8 cellular contexts compared by ENCODE assay signal in the genomic region with DNA sequence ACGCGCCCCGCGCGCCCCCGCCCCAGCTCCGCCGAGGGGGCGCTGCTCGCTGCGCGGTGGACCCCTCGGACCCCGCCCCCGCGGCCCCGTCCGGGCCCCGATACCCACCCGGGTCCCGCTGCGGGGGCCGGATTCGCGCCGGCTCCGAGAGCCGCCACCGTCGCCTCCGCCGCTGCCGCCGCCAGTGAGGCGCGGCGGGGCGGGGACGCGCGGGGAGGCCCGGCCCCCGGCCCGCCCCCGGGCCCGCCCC. TPM values are rescaled to one million over a fixed set of nuclear protein-coding genes. Genes with fewer than 3 reads are reported as not detected.
A peak's percentile ranks its signal among the peaks of the same experiment; 100 is the strongest.
DNase-seq lines count a peak whose midpoint lies in the region; ATAC-seq, FAIRE-seq and TF ChIP-seq lines count a peak whose summit lies in the region.

A gene with protein sequence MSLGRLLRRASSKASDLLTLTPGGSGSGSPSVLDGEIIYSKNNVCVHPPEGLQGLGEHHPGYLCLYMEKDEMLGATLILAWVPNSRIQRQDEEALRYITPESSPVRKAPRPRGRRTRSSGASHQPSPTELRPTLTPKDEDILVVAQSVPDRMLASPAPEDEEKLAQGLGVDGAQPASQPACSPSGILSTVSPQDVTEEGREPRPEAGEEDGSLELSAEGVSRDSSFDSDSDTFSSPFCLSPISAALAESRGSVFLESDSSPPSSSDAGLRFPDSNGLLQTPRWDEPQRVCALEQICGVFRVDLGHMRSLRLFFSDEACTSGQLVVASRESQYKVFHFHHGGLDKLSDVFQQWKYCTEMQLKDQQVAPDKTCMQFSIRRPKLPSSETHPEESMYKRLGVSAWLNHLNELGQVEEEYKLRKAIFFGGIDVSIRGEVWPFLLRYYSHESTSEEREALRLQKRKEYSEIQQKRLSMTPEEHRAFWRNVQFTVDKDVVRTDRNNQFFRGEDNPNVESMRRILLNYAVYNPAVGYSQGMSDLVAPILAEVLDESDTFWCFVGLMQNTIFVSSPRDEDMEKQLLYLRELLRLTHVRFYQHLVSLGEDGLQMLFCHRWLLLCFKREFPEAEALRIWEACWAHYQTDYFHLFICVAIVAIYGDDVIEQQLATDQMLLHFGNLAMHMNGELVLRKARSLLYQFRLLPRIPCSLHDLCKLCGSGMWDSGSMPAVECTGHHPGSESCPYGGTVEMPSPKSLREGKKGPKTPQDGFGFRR (minus strand): TSS at position 186 of the 250 bp plus-strand sequence. CDS start 22,325 bp downstream, outside the sequence.

- TF ChIP-seq POLR2A in endothelial cell of umbilical vein (IDR thresholded peaks at IDR 0.05; ENCODE audit: low read depth, low read length) = peak; percentile 69

- H3K9me3 ChIP-seq in PC-3 (ENCODE audit: low read length) (no peaks in the 10 kb centered on the region), endothelial cell of umbilical vein (replicated peaks; ENCODE audit: control insufficient read depth, insufficient read depth, low read length) (no peaks in the 10 kb centered on the region)

- no peaks in the 10 kb centered on the region; the same call in 1 of the 2 replicates for H3K27me3 ChIP-seq in GM06990 (replicated peaks; ENCODE audit: control insufficient read depth, insufficient read depth, low read length)
- H3K27me3 ChIP-seq in PC-3 (ENCODE audit: low read length) = no peaks in the 10 kb centered on the region
- H3K27me3 ChIP-seq in endothelial cell of umbilical vein (ENCODE audit: control insufficient read depth in 2 of 2, insufficient read depth in 2 of 2, low read length in 2 of 2) = no peaks in the 10 kb centered on the region

- peak within 1 kb of the TSS; percentile 100 for H3K4me2 ChIP-seq in PC-3 (ENCODE audit: low read length)
- peak within 1 kb of the TSS; percentile 84 for H3K4me2 ChIP-seq in endothelial cell of umbilical vein (ENCODE audit: insufficient read depth, low read length)

- BruUV-seq in PC-3 (replicated peaks; lab: Mats Ljungman, UMichigan) = no TSS peak
- BruUV-seq in endothelial cell of umbilical vein (replicated peaks; lab: Mats Ljungman, UMichigan) = no TSS peak

- no peaks in the 10 kb centered on the region for H3K36me3 Mint-ChIP-seq in natural killer cell treated with Interleukin-12 subunit alpha and Interleukin-12 subunit beta and Interleukin-15 and Interleukin-18, amount 100 ng/mL, for 72 hours

- no peak for FAIRE-seq in endothelial cell of umbilical vein (lab: Jason Lieb, UNC)

- no peaks in the 10 kb centered on the region for H3K9me2 ChIP-seq in PC-3 (replicated peaks; ENCODE audit: low read length)

- peak within 1 kb of the TSS; percentile 89 for H3K9ac ChIP-seq in PC-3 (ENCODE audit: low read length)
- peak within 1 kb of the TSS; percentile 80 for H3K9ac ChIP-seq in endothelial cell of umbilical vein (replicated peaks; ENCODE audit: extremely low read depth, insufficient read depth, low read length)

- H3F3A ChIP-seq in PC-3 (ENCODE audit: low read length, unreplicated experiment) = no peaks in the 10 kb centered on the region

- H3K27ac ChIP-seq in PC-3 (ENCODE audit: low read length) (peak within 1 kb of the TSS; percentile 39), endothelial cell of umbilical vein (ENCODE audit: insufficient read depth, low read depth, low read length) (peak within 1 kb of the TSS; percentile 71)

- no peaks in the 10 kb centered on the region for H3K9me3 Mint-ChIP-seq in natural killer cell treated with Interleukin-12 subunit alpha and Interleukin-12 subunit beta and Interleukin-15 and Interleukin-18, amount 100 ng/mL, for 72 hours

- H2AFZ ChIP-seq in PC-3 (ENCODE audit: low read length) (peak within 1 kb of the TSS; percentile 99), endothelial cell of umbilical vein (ENCODE audit: low read depth, low read length) (peak within 1 kb of the TSS; percentile 80)

- peaks cover 7 to 14% of the 10 kb centered on the region in 2 donors for H3K27me3 Mint-ChIP-seq in natural killer cell treated with Interleukin-12 subunit alpha and Interleukin-12 subunit beta and Interleukin-15 and Interleukin-18, amount 100 ng/mL, for 72 hours

- peaks cover 46% of the 10 kb centered on the region for H3K79me2 ChIP-seq in PC-3 (ENCODE audit: low read length)
- H3K79me2 ChIP-seq in endothelial cell of umbilical vein (ENCODE audit: control insufficient read depth, insufficient read depth, low read length) = peaks cover 32% of the 10 kb centered on the region

- H3K4me1 Mint-ChIP-seq in natural killer cell treated with Interleukin-12 subunit alpha and Interleukin-12 subunit beta and Interleukin-15 and Interleukin-18, amount 100 ng/mL, for 72 hours (ENCODE audit: low read depth in 2 of 2) = peaks cover 7 to 10% of the 10 kb centered on the region in 2 donors

- POLR2A ChIA-PET in PC-3 (lab: Charles Lee; ENCODE audit: unreplicated experiment) = no interaction called here
- POLR2A ChIA-PET in endothelial cell of umbilical vein (lab: Charles Lee) = no interaction called here

- peaks cover 5% of the 10 kb centered on the region; the same call in 1 of the 2 replicates for H4K20me1 ChIP-seq in PC-3 (ENCODE audit: low read length)
- H4K20me1 ChIP-seq in endothelial cell of umbilical vein (replicated peaks; ENCODE audit: control insufficient read depth, extremely low read depth, insufficient read depth, low read length) = no peaks in the 10 kb centered on the region

- TF ChIP-seq CTCF in GM06990 (IDR thresholded peaks at IDR 0.05; ENCODE audit: insufficient read depth, low read length, poor library complexity, severe bottlenecking) (no peak), PC-3 (conservative IDR thresholded peaks at IDR 0.05; ENCODE audit: low read depth, low read length) (no peak), endothelial cell of umbilical vein (IDR thresholded peaks at IDR 0.05; ENCODE audit: extremely low read depth in 1 of 2, insufficient read depth in 1 of 2, low read depth in 1 of 2, low read length in 2 of 2) (no peak)

- DNase-seq in GM06990 (ENCODE audit: extremely low read depth, insufficient read length) = no peak
- DNase-seq in PC-3 = no peak
- DNase-seq in endothelial cell of umbilical vein (ENCODE audit: low read depth, low spot score) = no peak
- no peak for DNase-seq in natural killer cell treated with Interleukin-12 subunit alpha and Interleukin-12 subunit beta and Interleukin-15 and Interleukin-18, amount 100 ng/mL, for 72 hours (ENCODE audit: low spot score)
- no peak for DNase-seq in NOMO-1 treated with dmso at 0.1 percent for 144 hours (lab: John Stamatoyannopoulos, UW; ENCODE audit: unreplicated experiment)
- no peak for DNase-seq in stimulated activated naive CD4-positive, alpha-beta T cell (lab: John Stamatoyannopoulos, UW)

- H3K4me3 Mint-ChIP-seq in natural killer cell treated with Interleukin-12 subunit alpha and Interleukin-12 subunit beta and Interleukin-15 and Interleukin-18, amount 100 ng/mL, for 72 hours = peak within 1 kb of the TSS; percentile 88

- intact Hi-C loops in PC-3 (cut with micrococcal nuclease) = no loop called here
- intact Hi-C loops in endothelial cell of umbilical vein (cut with micrococcal nuclease) = loop anchor here (1.0 kb wide), 1 partner anchor 27 kb away; no protein-coding TSS in a partner anchor

- H3K27ac Mint-ChIP-seq in natural killer cell treated with Interleukin-12 subunit alpha and Interleukin-12 subunit beta and Interleukin-15 and Interleukin-18, amount 100 ng/mL, for 72 hours = peak within 1 kb of the TSS; percentile 57 to 68

- peaks cover 22% of the 10 kb centered on the region for H3K4me1 ChIP-seq in PC-3 (ENCODE audit: insufficient read depth, low read length)
- peaks cover 7% of the 10 kb centered on the region for H3K4me1 ChIP-seq in endothelial cell of umbilical vein (ENCODE audit: control insufficient read depth, extremely low read depth, insufficient read depth, low read length)

- CTCF ChIA-PET in PC-3 (lab: Charles Lee) = no interaction called here
- CTCF ChIA-PET in endothelial cell of umbilical vein (lab: Charles Lee) = interaction anchor here (1.2 to 3.3 kb wide), 2 partner anchors 27 to 66 kb away, joined by 3 to 20 read pairs; a partner anchor contains a TSS

- dilution Hi-C loops in endothelial cell of umbilical vein (cut with MboI; ENCODE audit: extremely low pct_ligation_motif_present, low sequenced_read_pairs) = no loop called here

- ATAC-seq in PC-3 (no peak), HG03354 (IDR thresholded peaks at IDR 0.05; ENCODE audit: poor library complexity, severe bottlenecking, unreplicated experiment) (no peak), GM18858 (IDR thresholded peaks at IDR 0.05; ENCODE audit: unreplicated experiment) (no peak)
- ATAC-seq in natural killer cell treated with Interleukin-12 subunit alpha and Interleukin-12 subunit beta and Interleukin-15 and Interleukin-18, amount 100 ng/mL, for 72 hours = no peak

- no peaks in the 10 kb centered on the region for H3K9me1 ChIP-seq in endothelial cell of umbilical vein (replicated peaks; ENCODE audit: control insufficient read depth, extremely low read depth, insufficient read depth, low read length)

- H3K36me3 ChIP-seq in GM06990 (ENCODE audit: control insufficient read depth, insufficient read depth, low read length) = no peaks in the 10 kb centered on the region
- H3K36me3 ChIP-seq in PC-3 (ENCODE audit: low read depth, low read length) = no peaks in the 10 kb centered on the region
- no peaks in the 10 kb centered on the region for H3K36me3 ChIP-seq in endothelial cell of umbilical vein (ENCODE audit: control insufficient read depth in 2 of 2, extremely low read depth in 1 of 2, insufficient read depth in 2 of 2, low read length in 2 of 2)

- peak within 1 kb of the TSS; percentile 65 for H3K4me3 ChIP-seq in GM06990 (replicated peaks; ENCODE audit: low read depth, low read length)
- peak within 1 kb of the TSS; percentile 94 for H3K4me3 ChIP-seq in PC-3 (ENCODE audit: low read length)
- H3K4me3 ChIP-seq in endothelial cell of umbilical vein (replicated peaks in 1 of 3; ENCODE audit: insufficient read depth in 1 of 3, low read depth in 1 of 3, low read length in 3 of 3) = peak within 1 kb of the TSS; percentile 59 to 86 (median 76)

TF ChIP-seq in endothelial cell of umbilical vein, 7 proteins besides CTCF, POLR2A, EP300 and RAD21:
- peak; percentile 74 for TF ChIP-seq POLR2AphosphoS5 (IDR thresholded peaks at IDR 0.05; ENCODE audit: insufficient read depth, low read depth, low read length)
- TF ChIP-seq GATA2 (IDR thresholded peaks at IDR 0.05; ENCODE audit: insufficient read depth, insufficient read length, low read depth, low read length) = no peak

RNA-seq across cellular contexts. Expression of the gene that starts here (rescaled TPM):
- total RNA-seq in PC-3 (2014; rRNA removed) (23.7 and 24.6 TPM in 2 replicates), endothelial cell of umbilical vein (48.6 and 50.9 TPM in 2 replicates)
- polyA plus RNA-seq in endothelial cell of umbilical vein = 11.8 and 12.9 TPM in 2 replicates
- 17.0 and 18.8 TPM in 2 replicates for polyA plus RNA-seq in endothelial cell of umbilical vein (2011; cell fraction: cytosol; rRNA removed)
- polyA plus RNA-seq in endothelial cell of umbilical vein (2011; cell fraction: nucleus; rRNA removed) = 27.8 and 33.2 TPM in 2 replicates
- 42.3 and 56.7 TPM in 2 replicates for polyA plus RNA-seq in endothelial cell of umbilical vein (2012)
- polyA minus RNA-seq in endothelial cell of umbilical vein = 39.8 and 45.3 TPM in 2 replicates
- 3.7 TPM for polyA minus RNA-seq in endothelial cell of umbilical vein (2011; cell fraction: cytosol; rRNA and poly(A)+ RNA removed)
- polyA minus RNA-seq in endothelial cell of umbilical vein (2011; cell fraction: nucleus; rRNA and poly(A)+ RNA removed) = 20.3 and 27.9 TPM in 2 replicates
- 1 to 10 TPM; 1.1 to 3.2 TPM for total RNA-seq in natural killer cell treated with Interleukin-12 subunit alpha and Interleukin-12 subunit beta and Interleukin-15 and Interleukin-18, amount 100 ng/mL, for 72 hours
